1 cellular context compared by ENCODE assay signal in genomic region chr11:70470127-70470526, GRCh38.
TF ChIP-seq lines count a peak whose summit lies in the region.

No MANE protein-coding gene starts in this region.

TF ChIP-seq in K562, 482 proteins besides CTCF, POLR2A, EP300 and RAD21 (continued from another document and continues in another):
- TF ChIP-seq FOXP4 (CRISPR knock-in tag; IDR thresholded peaks at IDR 0.05; ENCODE audit: borderline replicate concordance) (no peak), PTBP1 (IDR thresholded peaks at IDR 0.05; ENCODE audit: low read depth, low read length) (no peak), KAT8 (IDR thresholded peaks at IDR 0.05; ENCODE audit: low read depth) (no peak), AFF1 (IDR thresholded peaks at IDR 0.05; ENCODE audit: low read depth in 1 of 2, partially characterized antibody in 2 of 2) (no peak), NELFE (IDR thresholded peaks at IDR 0.05; ENCODE audit: insufficient read depth, insufficient read length) (no peak), ZNF184 (CRISPR knock-in tag; IDR thresholded peaks at IDR 0.05) (no peak), ZNF143 (CRISPR knock-in tag; IDR thresholded peaks at IDR 0.05) (no peak), YY1 (IDR thresholded peaks at IDR 0.05; ENCODE audit: borderline replicate concordance in 1 of 3, control insufficient read depth in 1 of 3, extremely low read depth in 1 of 3, insufficient read depth in 3 of 3, insufficient read length in 1 of 3, insufficient replicate concordance in 2 of 3, low read depth in 1 of 3, low read length in 2 of 3) (no peak), GATAD2A (IDR thresholded peaks at IDR 0.05) (no peak), SNRNP70 (optimal IDR thresholded peaks at IDR 0.05; ENCODE audit: low read depth, low read length) (no peak), CEBPB (tag; IDR thresholded peaks at IDR 0.05) (no peak), SLC30A9 (CRISPR knock-in tag; IDR thresholded peaks at IDR 0.05) (no peak), CREM (IDR thresholded peaks at IDR 0.05; ENCODE audit: low read depth) (0 out of 2 replicates have a peak, but pooled peaks have one; percentile 10), ZNF699 (CRISPR knock-in tag; IDR thresholded peaks at IDR 0.05; ENCODE audit: insufficient replicate concordance) (no peak), NRF1 (conservative IDR thresholded peaks at IDR 0.05 in 1 of 2, IDR thresholded peaks at IDR 0.05 in 1 of 2) (no peak), ZNF318 (IDR thresholded peaks at IDR 0.05; ENCODE audit: borderline replicate concordance in 1 of 2, low read depth in 1 of 2) (no peak), BRD4 (IDR thresholded peaks at IDR 0.05) (no peak), BCLAF1 (IDR thresholded peaks at IDR 0.05; ENCODE audit: borderline replicate concordance in 1 of 2, control insufficient read depth in 1 of 2, low read depth in 2 of 2, low read length in 1 of 2) (no peak), MTA3 (IDR thresholded peaks at IDR 0.05; ENCODE audit: borderline replicate concordance) (no peak), MYC (IDR thresholded peaks at IDR 0.05; ENCODE audit: low read depth, low read length) (no peak), MYC (CRISPR knock-in tag; IDR thresholded peaks at IDR 0.05; ENCODE audit: borderline replicate concordance, low read depth) (no peak), MCM3 (IDR thresholded peaks at IDR 0.05) (no peak), MEF2A (IDR thresholded peaks at IDR 0.05; ENCODE audit: control insufficient read depth, low read depth, low read length) (peak; percentile 74), SRSF7 (optimal IDR thresholded peaks at IDR 0.05; ENCODE audit: low read depth, low read length) (no peak), ZBTB1 (CRISPR knock-in tag; IDR thresholded peaks at IDR 0.05; ENCODE audit: borderline replicate concordance, low read depth) (no peak), ARHGAP35 (IDR thresholded peaks at IDR 0.05; ENCODE audit: partially characterized antibody) (no peak), EP400 (IDR thresholded peaks at IDR 0.05) (no peak), TCF15 (CRISPR knock-in tag; IDR thresholded peaks at IDR 0.05) (no peak), ZNF766 (CRISPR knock-in tag; conservative IDR thresholded peaks at IDR 0.05) (peak; percentile 75), ARID3B (CRISPR knock-in tag; IDR thresholded peaks at IDR 0.05; ENCODE audit: borderline replicate concordance) (no peak), CEBPZ (IDR thresholded peaks at IDR 0.05; ENCODE audit: borderline replicate concordance, low read depth, low read length) (no peak), IFI16 (CRISPR knock-in tag; IDR thresholded peaks at IDR 0.05) (no peak), MTA2 (IDR thresholded peaks at IDR 0.05; ENCODE audit: low read depth) (peak; percentile 64; the same call in 1 of the 2 replicates), SAFB2 (IDR thresholded peaks at IDR 0.05; ENCODE audit: borderline replicate concordance, low read depth, low read length, severe bottlenecking) (no peak), ZFPM2 (CRISPR knock-in tag; IDR thresholded peaks at IDR 0.05) (no peak)
